Comparison of ENCODE assay signal across 8 cellular contexts in the genomic region with DNA sequence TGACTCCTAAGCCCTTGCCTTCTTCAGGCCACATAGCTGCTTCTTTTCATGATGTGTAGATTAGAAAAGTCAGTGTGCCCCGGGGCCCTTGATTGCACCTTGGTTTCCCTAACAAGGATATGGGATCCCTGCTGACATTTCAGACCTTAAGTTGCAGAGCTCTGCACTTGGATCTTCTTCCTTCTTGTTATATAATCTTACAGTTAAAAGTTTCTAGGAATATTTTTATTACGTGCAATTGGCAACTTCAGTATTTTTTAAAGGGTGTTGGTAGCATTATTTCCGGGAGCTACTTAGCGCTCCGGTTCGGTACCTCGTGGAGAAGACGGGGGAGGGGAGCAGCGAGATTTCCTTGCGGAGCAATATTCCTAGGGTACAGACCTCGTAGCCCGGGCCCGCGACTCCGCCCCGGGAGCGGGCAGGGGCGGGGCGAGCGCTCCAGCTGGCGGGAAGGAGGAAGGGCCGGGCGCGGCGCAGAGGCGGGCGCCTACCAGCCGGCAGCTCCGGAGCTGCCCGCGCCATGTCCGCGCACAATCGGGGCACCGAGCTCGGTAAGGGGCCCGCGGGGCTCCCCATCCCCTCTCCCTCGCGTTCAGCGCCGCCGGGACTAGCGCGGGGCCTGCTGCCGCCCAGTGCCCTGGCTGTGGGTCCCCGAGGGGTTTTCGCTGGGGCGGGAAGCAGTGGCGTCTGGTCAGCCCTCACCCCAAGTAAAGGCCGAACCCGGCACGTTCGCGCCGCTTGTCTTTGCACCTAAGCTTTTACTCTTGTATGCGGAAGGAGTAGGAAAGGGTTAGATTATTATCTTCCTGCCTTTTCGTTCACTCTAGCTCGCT. TPM values are rescaled to one million over a fixed set of nuclear protein-coding genes. Genes with fewer than 3 reads are reported as not detected.
DNase-seq lines count a peak whose midpoint lies in the region; ATAC-seq, FAIRE-seq and TF ChIP-seq lines count a peak whose summit lies in the region.

A gene (plus strand): TSS at position 469 of the 833 bp plus-strand sequence. CDS start 52 bp downstream, at position 521.

- no peak for TF ChIP-seq CTCF in fibroblast of pulmonary artery (IDR thresholded peaks at IDR 0.05; ENCODE audit: low read length, missing control alignments)
- no peak for TF ChIP-seq CTCF in nephron (IDR thresholded peaks at IDR 0.05; ENCODE audit: unreplicated experiment in 3 of 3)

- peak within 1 kb of the TSS; percentile 14 to 93 (median 93) for H3K27ac Mint-ChIP-seq in IgD-negative memory B cell
- H3K27ac Mint-ChIP-seq in activated T-helper 2 cell treated with anti-CD3 and anti-CD28 coated beads, Interferon-gamma antibody, Interleukin-2, Interleukin-4, amounts not matched to agents 10 μg/mL and 5 μg/mL and 100 μg/mL, durations not matched to agents 14 hours and 24 hours and 36 hours = peak within 1 kb of the TSS; percentile 76
- peak within 1 kb of the TSS; percentile 89 to 95 (median 94) for H3K27ac Mint-ChIP-seq in nephron
- peak within 1 kb of the TSS; percentile 98 to 99 for H3K27ac Mint-ChIP-seq in stimulated activated naive CD8-positive, alpha-beta T cell treated with anti-CD3 and anti-CD28 coated beads, Interleukin-15, amount 100 ng/mL, for 72 hours

- H3K36me3 Mint-ChIP-seq in IgD-negative memory B cell = no peaks in the 10 kb centered on the region
- H3K36me3 Mint-ChIP-seq in activated T-helper 2 cell treated with anti-CD3 and anti-CD28 coated beads, Interferon-gamma antibody, Interleukin-2, Interleukin-4, amounts not matched to agents 10 μg/mL and 5 μg/mL and 100 μg/mL, durations not matched to agents 14 hours and 24 hours and 36 hours (ENCODE audit: low read depth) = no peaks in the 10 kb centered on the region
- no peaks in the 10 kb centered on the region for H3K36me3 Mint-ChIP-seq in nephron (ENCODE audit: low read depth)

- H3K27me3 Mint-ChIP-seq in IgD-negative memory B cell (no peaks in the 10 kb centered on the region), nephron (ENCODE audit: low read depth) (no peaks in the 10 kb centered on the region)
- no peaks in the 10 kb centered on the region for H3K27me3 Mint-ChIP-seq in activated T-helper 2 cell treated with anti-CD3 and anti-CD28 coated beads, Interferon-gamma antibody, Interleukin-2, Interleukin-4, amounts not matched to agents 10 μg/mL and 5 μg/mL and 100 μg/mL, durations not matched to agents 14 hours and 24 hours and 36 hours (ENCODE audit: low read depth)
- no peaks in the 10 kb centered on the region for H3K27me3 Mint-ChIP-seq in stimulated activated naive CD8-positive, alpha-beta T cell treated with anti-CD3 and anti-CD28 coated beads, Interleukin-15, amount 100 ng/mL, for 72 hours

- H3K4me3 ChIP-seq in fibroblast of pulmonary artery (replicated peaks; ENCODE audit: low read depth, low read length) = peak within 1 kb of the TSS; percentile 73

- H3K4me3 Mint-ChIP-seq in IgD-negative memory B cell (peak within 1 kb of the TSS; percentile 92 to 95 (median 94)), nephron (peak within 1 kb of the TSS; percentile 91 to 95 (median 91))
- H3K4me3 Mint-ChIP-seq in activated T-helper 2 cell treated with anti-CD3 and anti-CD28 coated beads, Interferon-gamma antibody, Interleukin-2, Interleukin-4, amounts not matched to agents 10 μg/mL and 5 μg/mL and 100 μg/mL, durations not matched to agents 14 hours and 24 hours and 36 hours (ENCODE audit: low read depth) = peak within 1 kb of the TSS; percentile 86
- H3K4me3 Mint-ChIP-seq in stimulated activated naive CD8-positive, alpha-beta T cell treated with anti-CD3 and anti-CD28 coated beads, Interleukin-15, amount 100 ng/mL, for 72 hours = peak within 1 kb of the TSS; percentile 88 to 94

- intact Hi-C loops in activated T-helper 2 cell treated with anti-CD3 and anti-CD28 coated beads, Interferon-gamma antibody, Interleukin-2, Interleukin-4, amounts not matched to agents 10 μg/mL and 5 μg/mL and 100 μg/mL, durations not matched to agents 14 hours and 24 hours and 36 hours (cut with micrococcal nuclease) = loop anchor here (1.0 kb wide), 1 partner anchor 29 kb away; a partner anchor contains a TSS

- peak; percentile 91 for ATAC-seq in GM21576 (IDR thresholded peaks at IDR 0.05; ENCODE audit: unreplicated experiment)
- ATAC-seq in stimulated activated naive CD8-positive, alpha-beta T cell treated with anti-CD3 and anti-CD28 coated beads, Interleukin-15, amount 100 ng/mL, for 72 hours = peak; percentile 90

- H3K4me1 Mint-ChIP-seq in IgD-negative memory B cell (peaks cover 4 to 18% (median 16%) of the 10 kb centered on the region in 3 donors), nephron (peaks cover 13% of the 10 kb centered on the region)
- H3K4me1 Mint-ChIP-seq in activated T-helper 2 cell treated with anti-CD3 and anti-CD28 coated beads, Interferon-gamma antibody, Interleukin-2, Interleukin-4, amounts not matched to agents 10 μg/mL and 5 μg/mL and 100 μg/mL, durations not matched to agents 14 hours and 24 hours and 36 hours (ENCODE audit: low read depth) = peaks cover 20% of the 10 kb centered on the region
- H3K4me1 Mint-ChIP-seq in stimulated activated naive CD8-positive, alpha-beta T cell treated with anti-CD3 and anti-CD28 coated beads, Interleukin-15, amount 100 ng/mL, for 72 hours = peaks cover 10% of the 10 kb centered on the region

- FAIRE-seq in RCC 7860 (lab: Jason Lieb, UNC) = no peak

- DNase-seq in DMS79 treated with DMSO at 0.1 percent for 48 hours (lab: John Stamatoyannopoulos, UW) = peak; percentile 75
- DNase-seq in RCC 7860 (ENCODE audit: low spot score) = peak; percentile 59
- DNase-seq in activated T-helper 2 cell treated with anti-CD3 and anti-CD28 coated beads, Interferon-gamma antibody, Interleukin-2, Interleukin-4, amounts not matched to agents 10 μg/mL and 5 μg/mL and 100 μg/mL, durations not matched to agents 14 hours and 24 hours and 36 hours (ENCODE audit: low spot score) = peak; percentile 50
- DNase-seq in fibroblast of pulmonary artery (ENCODE audit: low read depth) = peak; percentile 69
- peak; percentile 46 to 59 for DNase-seq in stimulated activated naive CD8-positive, alpha-beta T cell treated with anti-CD3 and anti-CD28 coated beads, Interleukin-15, amount 100 ng/mL, for 72 hours

- H3K9me3 Mint-ChIP-seq in IgD-negative memory B cell (no peaks in the 10 kb centered on the region), nephron (no peaks in the 10 kb centered on the region)
- no peaks in the 10 kb centered on the region for H3K9me3 Mint-ChIP-seq in activated T-helper 2 cell treated with anti-CD3 and anti-CD28 coated beads, Interferon-gamma antibody, Interleukin-2, Interleukin-4, amounts not matched to agents 10 μg/mL and 5 μg/mL and 100 μg/mL, durations not matched to agents 14 hours and 24 hours and 36 hours
- no peaks in the 10 kb centered on the region for H3K9me3 Mint-ChIP-seq in stimulated activated naive CD8-positive, alpha-beta T cell treated with anti-CD3 and anti-CD28 coated beads, Interleukin-15, amount 100 ng/mL, for 72 hours

RNA-seq across cellular contexts. Expression of the gene that starts here (rescaled TPM):
- polyA plus RNA-seq in IgD-negative memory B cell = 29.9 TPM
- 21.4 and 21.9 TPM in 2 replicates for total RNA-seq in activated T-helper 2 cell treated with anti-CD3 and anti-CD28 coated beads, Interferon-gamma antibody, Interleukin-2, Interleukin-4, amounts not matched to agents 10 μg/mL and 5 μg/mL and 100 μg/mL, durations not matched to agents 14 hours and 24 hours and 36 hours

Comparison
In these comparisons a context has a peak if more than half of its experiments do, and no peak if none do; other contexts are left out.
1. Peak in every context shown above with its lines: DNase-seq, ATAC-seq and H3K4me3 ChIP-seq.